Comparison of ENCODE assay signal across 1 cellular context in the genomic region with DNA sequence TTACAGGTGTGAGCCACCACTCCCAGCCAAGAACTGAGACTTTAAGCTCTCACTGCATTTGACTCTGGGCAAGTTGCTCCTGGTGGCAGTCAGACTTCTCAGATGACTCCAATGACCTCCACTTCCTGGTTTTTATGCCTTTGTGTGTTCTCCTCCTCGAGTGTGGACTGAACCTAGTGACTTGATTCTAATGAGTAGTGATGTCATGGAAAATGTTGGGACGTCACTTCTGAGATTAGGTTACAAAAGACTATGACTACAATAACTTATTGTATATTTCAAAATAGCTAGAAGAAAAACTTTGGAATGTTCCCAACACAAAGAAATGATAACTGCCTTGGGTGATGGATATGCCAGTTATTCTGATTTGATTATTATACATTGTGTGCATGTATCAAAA.
A peak's percentile ranks its signal among the peaks of the same experiment; 100 is the strongest.
TF ChIP-seq lines count a peak whose summit lies in the region.

No MANE protein-coding gene starts in this region.

TF ChIP-seq in HepG2, 621 proteins besides CTCF, POLR2A, EP300 and RAD21:
- TF ChIP-seq, protein P1, sequence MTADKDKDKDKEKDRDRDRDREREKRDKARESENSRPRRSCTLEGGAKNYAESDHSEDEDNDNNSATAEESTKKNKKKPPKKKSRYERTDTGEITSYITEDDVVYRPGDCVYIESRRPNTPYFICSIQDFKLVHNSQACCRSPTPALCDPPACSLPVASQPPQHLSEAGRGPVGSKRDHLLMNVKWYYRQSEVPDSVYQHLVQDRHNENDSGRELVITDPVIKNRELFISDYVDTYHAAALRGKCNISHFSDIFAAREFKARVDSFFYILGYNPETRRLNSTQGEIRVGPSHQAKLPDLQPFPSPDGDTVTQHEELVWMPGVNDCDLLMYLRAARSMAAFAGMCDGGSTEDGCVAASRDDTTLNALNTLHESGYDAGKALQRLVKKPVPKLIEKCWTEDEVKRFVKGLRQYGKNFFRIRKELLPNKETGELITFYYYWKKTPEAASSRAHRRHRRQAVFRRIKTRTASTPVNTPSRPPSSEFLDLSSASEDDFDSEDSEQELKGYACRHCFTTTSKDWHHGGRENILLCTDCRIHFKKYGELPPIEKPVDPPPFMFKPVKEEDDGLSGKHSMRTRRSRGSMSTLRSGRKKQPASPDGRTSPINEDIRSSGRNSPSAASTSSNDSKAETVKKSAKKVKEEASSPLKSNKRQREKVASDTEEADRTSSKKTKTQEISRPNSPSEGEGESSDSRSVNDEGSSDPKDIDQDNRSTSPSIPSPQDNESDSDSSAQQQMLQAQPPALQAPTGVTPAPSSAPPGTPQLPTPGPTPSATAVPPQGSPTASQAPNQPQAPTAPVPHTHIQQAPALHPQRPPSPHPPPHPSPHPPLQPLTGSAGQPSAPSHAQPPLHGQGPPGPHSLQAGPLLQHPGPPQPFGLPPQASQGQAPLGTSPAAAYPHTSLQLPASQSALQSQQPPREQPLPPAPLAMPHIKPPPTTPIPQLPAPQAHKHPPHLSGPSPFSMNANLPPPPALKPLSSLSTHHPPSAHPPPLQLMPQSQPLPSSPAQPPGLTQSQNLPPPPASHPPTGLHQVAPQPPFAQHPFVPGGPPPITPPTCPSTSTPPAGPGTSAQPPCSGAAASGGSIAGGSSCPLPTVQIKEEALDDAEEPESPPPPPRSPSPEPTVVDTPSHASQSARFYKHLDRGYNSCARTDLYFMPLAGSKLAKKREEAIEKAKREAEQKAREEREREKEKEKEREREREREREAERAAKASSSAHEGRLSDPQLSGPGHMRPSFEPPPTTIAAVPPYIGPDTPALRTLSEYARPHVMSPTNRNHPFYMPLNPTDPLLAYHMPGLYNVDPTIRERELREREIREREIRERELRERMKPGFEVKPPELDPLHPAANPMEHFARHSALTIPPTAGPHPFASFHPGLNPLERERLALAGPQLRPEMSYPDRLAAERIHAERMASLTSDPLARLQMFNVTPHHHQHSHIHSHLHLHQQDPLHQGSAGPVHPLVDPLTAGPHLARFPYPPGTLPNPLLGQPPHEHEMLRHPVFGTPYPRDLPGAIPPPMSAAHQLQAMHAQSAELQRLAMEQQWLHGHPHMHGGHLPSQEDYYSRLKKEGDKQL (CRISPR knock-in tag; IDR thresholded peaks at IDR 0.05; ENCODE audit: low read depth) = no peak
- no peak for TF ChIP-seq ZNF383 (CRISPR knock-in tag; IDR thresholded peaks at IDR 0.05; ENCODE audit: borderline replicate concordance)
- TF ChIP-seq, protein P2, sequence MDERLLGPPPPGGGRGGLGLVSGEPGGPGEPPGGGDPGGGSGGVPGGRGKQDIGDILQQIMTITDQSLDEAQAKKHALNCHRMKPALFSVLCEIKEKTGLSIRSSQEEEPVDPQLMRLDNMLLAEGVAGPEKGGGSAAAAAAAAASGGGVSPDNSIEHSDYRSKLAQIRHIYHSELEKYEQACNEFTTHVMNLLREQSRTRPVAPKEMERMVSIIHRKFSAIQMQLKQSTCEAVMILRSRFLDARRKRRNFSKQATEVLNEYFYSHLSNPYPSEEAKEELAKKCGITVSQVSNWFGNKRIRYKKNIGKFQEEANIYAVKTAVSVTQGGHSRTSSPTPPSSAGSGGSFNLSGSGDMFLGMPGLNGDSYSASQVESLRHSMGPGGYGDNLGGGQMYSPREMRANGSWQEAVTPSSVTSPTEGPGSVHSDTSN (CRISPR knock-in tag; IDR thresholded peaks at IDR 0.05) = no peak
- peak; percentile 67 for TF ChIP-seq ATF7 (IDR thresholded peaks at IDR 0.05)
- TF ChIP-seq ATF7 (CRISPR knock-in tag; IDR thresholded peaks at IDR 0.05) = no peak
- TF ChIP-seq ZNF180 (CRISPR knock-in tag; IDR thresholded peaks at IDR 0.05; ENCODE audit: borderline replicate concordance, low read depth) = no peak
- peak; percentile 85 for TF ChIP-seq CREB1 (IDR thresholded peaks at IDR 0.05)
- no peak for TF ChIP-seq CREB1 (CRISPR knock-in tag; IDR thresholded peaks at IDR 0.05)
- no peak for TF ChIP-seq HOXA7 (CRISPR knock-in tag; IDR thresholded peaks at IDR 0.05)
- TF ChIP-seq, protein P3, sequence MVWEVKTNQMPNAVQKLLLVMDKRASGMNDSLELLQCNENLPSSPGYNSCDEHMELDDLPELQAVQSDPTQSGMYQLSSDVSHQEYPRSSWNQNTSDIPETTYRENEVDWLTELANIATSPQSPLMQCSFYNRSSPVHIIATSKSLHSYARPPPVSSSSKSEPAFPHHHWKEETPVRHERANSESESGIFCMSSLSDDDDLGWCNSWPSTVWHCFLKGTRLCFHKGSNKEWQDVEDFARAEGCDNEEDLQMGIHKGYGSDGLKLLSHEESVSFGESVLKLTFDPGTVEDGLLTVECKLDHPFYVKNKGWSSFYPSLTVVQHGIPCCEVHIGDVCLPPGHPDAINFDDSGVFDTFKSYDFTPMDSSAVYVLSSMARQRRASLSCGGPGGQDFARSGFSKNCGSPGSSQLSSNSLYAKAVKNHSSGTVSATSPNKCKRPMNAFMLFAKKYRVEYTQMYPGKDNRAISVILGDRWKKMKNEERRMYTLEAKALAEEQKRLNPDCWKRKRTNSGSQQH (CRISPR knock-in tag; IDR thresholded peaks at IDR 0.05; ENCODE audit: low read depth) = no peak
- TF ChIP-seq ASH2L (IDR thresholded peaks at IDR 0.05; ENCODE audit: insufficient read length, low read depth, low read length) = no peak
